ENCODE assay signal across 8 cellular contexts in genomic region chr5:124748687-124749594, GRCh38. TPM values are rescaled to one million over a fixed set of nuclear protein-coding genes. Genes with fewer than 3 reads are reported as not detected.
DNase-seq lines count a peak whose midpoint lies in the region; ATAC-seq and TF ChIP-seq lines count a peak whose summit lies in the region.

No MANE protein-coding gene starts in this region.

- H3K4me3 Mint-ChIP-seq in Caco-2 (ENCODE audit: unreplicated experiment): no peak overlapping the region
- no peak overlapping the region for H3K4me3 Mint-ChIP-seq in T-helper 2 cell treated with Interferon-gamma antibody and Interleukin-4, amounts not matched to agents 5 μg/mL and 100 μg/mL, for 36 hours

- H3K36me3 ChIP-seq in Caco-2 (ENCODE audit: control insufficient read depth, insufficient read depth, low read length): no peaks in the 10 kb centered on the region
- H3K36me3 ChIP-seq in cardiac muscle cell: no peaks in the 10 kb centered on the region

- intact Hi-C loops in Caco-2 (cut with micrococcal nuclease; ENCODE audit: unreplicated experiment): loop anchor here (1.0 to 5.0 kb wide), 8 partner anchors 88 to 462 kb away; no protein-coding TSS in a partner anchor

- H3K27ac ChIP-seq in cardiac muscle cell: peak overlapping the region; percentile 98

- DNase-seq in Caco-2 (peak; percentile 89 to 95), NCI-H446 (lab: John Stamatoyannopoulos, UW) (peak; percentile 87 to 93), amniotic epithelial cell (ENCODE audit: low read depth) (peak; percentile 91), cardiac muscle cell (ENCODE audit: low read depth in 1 of 2, low spot score in 1 of 2) (peak; percentile 94 to 95), nucleus accumbens (lab: John Stamatoyannopoulos, UW) (peak in 55 of 56 donors; percentile 9 to 92 (median 80))
- DNase-seq in T-helper 2 cell treated with Interferon-gamma antibody and Interleukin-4, amounts not matched to agents 5 μg/mL and 100 μg/mL, for 36 hours (ENCODE audit: low spot score): no peak

- H3K9me3 ChIP-seq in Caco-2: no peaks in the 10 kb centered on the region
- no peaks in the 10 kb centered on the region for H3K9me3 ChIP-seq in cardiac muscle cell (ENCODE audit: low read depth)

- ATAC-seq in GM19324 (IDR thresholded peaks at IDR 0.05; ENCODE audit: low FRiP score, unreplicated experiment) (peak; percentile 91), HG03280 (IDR thresholded peaks at IDR 0.05; ENCODE audit: unreplicated experiment) (peak; percentile 81)

- TSS peak; percentile 94 for BruUV-seq in Caco-2 (replicated peaks; lab: Mats Ljungman, UMichigan)

- no peaks in the 10 kb centered on the region for H3K9me3 Mint-ChIP-seq in Caco-2 (ENCODE audit: unreplicated experiment)
- no peaks in the 10 kb centered on the region for H3K9me3 Mint-ChIP-seq in T-helper 2 cell treated with Interferon-gamma antibody and Interleukin-4, amounts not matched to agents 5 μg/mL and 100 μg/mL, for 36 hours

- H3K27me3 ChIP-seq in Caco-2 (replicated peaks; ENCODE audit: control insufficient read depth, insufficient read depth, low read length) (no peaks in the 10 kb centered on the region), cardiac muscle cell (no peaks in the 10 kb centered on the region)

- no peak for TF ChIP-seq CTCF in Caco-2 (IDR thresholded peaks at IDR 0.05; ENCODE audit: insufficient read depth in 1 of 2, low read depth in 1 of 2, low read length in 1 of 2, severe bottlenecking in 1 of 2, unreplicated experiment in 1 of 2)
- TF ChIP-seq CTCF in cardiac muscle cell (IDR thresholded peaks at IDR 0.05; ENCODE audit: low read depth, low read length): no peak

- CTCF ChIA-PET in Caco-2 (lab: Charles Lee): interaction anchor here (0.6 to 1.3 kb wide), 9 partner anchors 8 to 264 kb away, joined by 3 to 14 read pairs (median 3); no protein-coding TSS in a partner anchor

- POLR2A ChIA-PET in Caco-2 (lab: Charles Lee): interaction anchor here (0.5 to 1.7 kb wide), 23 partner anchors 10 to 1846 kb away, joined by 3 to 27 read pairs (median 5); partner anchors contain the start of gene ALDH7A1

- H3K4me3 ChIP-seq in Caco-2 (ENCODE audit: low read depth, low read length) (peak overlapping the region; percentile 62), cardiac muscle cell (peak overlapping the region; percentile 97)

- peaks cover 48% of the 10 kb centered on the region for H3K4me1 ChIP-seq in Caco-2
- H3K4me1 ChIP-seq in cardiac muscle cell (ENCODE audit: low read depth): peaks cover 12% of the 10 kb centered on the region

- H3K27me3 Mint-ChIP-seq in Caco-2 (ENCODE audit: insufficient read depth, unreplicated experiment): no peaks in the 10 kb centered on the region
- peaks cover 55% of the 10 kb centered on the region for H3K27me3 Mint-ChIP-seq in T-helper 2 cell treated with Interferon-gamma antibody and Interleukin-4, amounts not matched to agents 5 μg/mL and 100 μg/mL, for 36 hours (ENCODE audit: low read depth)

- peak overlapping the region; percentile 93 for H3K27ac Mint-ChIP-seq in Caco-2 (ENCODE audit: unreplicated experiment)
- H3K27ac Mint-ChIP-seq in T-helper 2 cell treated with Interferon-gamma antibody and Interleukin-4, amounts not matched to agents 5 μg/mL and 100 μg/mL, for 36 hours: no peak overlapping the region

- H3K4me1 Mint-ChIP-seq in Caco-2 (ENCODE audit: low read depth, unreplicated experiment): peaks cover 12% of the 10 kb centered on the region
- peaks cover 3% of the 10 kb centered on the region for H3K4me1 Mint-ChIP-seq in T-helper 2 cell treated with Interferon-gamma antibody and Interleukin-4, amounts not matched to agents 5 μg/mL and 100 μg/mL, for 36 hours (ENCODE audit: low read depth)

- peaks cover 17% of the 10 kb centered on the region for H3K36me3 Mint-ChIP-seq in Caco-2 (ENCODE audit: insufficient read depth, unreplicated experiment)
- no peaks in the 10 kb centered on the region for H3K36me3 Mint-ChIP-seq in T-helper 2 cell treated with Interferon-gamma antibody and Interleukin-4, amounts not matched to agents 5 μg/mL and 100 μg/mL, for 36 hours (ENCODE audit: low read depth)

RNA-seq across cellular contexts. Expression of gene ZNF608, which starts 2.5 kb away (rescaled TPM):
- total RNA-seq in Caco-2 (2022) (17.5 and 24.0 TPM in 2 replicates), cardiac muscle cell (75.0 and 115 TPM in 2 replicates)
- 39.9 and 61.3 TPM in 2 replicates for polyA plus RNA-seq in cardiac muscle cell
